In genomic region chr7:55286666-55287065, GRCh38 we compare ENCODE assay signal across 10 cellular contexts.
"Had no signal": no experiment of that assay in that cellular context is flagged by ENCODE, and none has a peak within 500 bp of the region (broad histone marks: within the 10 kb centered on the region; RNA-seq: fewer than 3 reads in every experiment).

No MANE protein-coding gene starts in this region.

- FAIRE-seq: H1, H54, K562 had no signal

- H2AFZ ChIP-seq: GM23338 had no signal

- H3K27ac ChIP-seq: HL-60 had no signal

- H3K4me3 ChIP-seq: GM23338, K562 had no signal

- H3K4me2 ChIP-seq: GM23338 had no signal

- ATAC-seq: GM23338, K562 had no signal

- DNase-seq: H9, HCEC 1CT, HFFc6, IMR-90, KG1 had no signal
